1 cellular context compared by ENCODE assay signal in genomic region chr11:14623036-14623435, GRCh38.
TF ChIP-seq lines count a peak whose summit lies in the region.

No MANE protein-coding gene starts in this region.

TF ChIP-seq in HCT116, 20 proteins besides CTCF, POLR2A, EP300 and RAD21:
- no peak for TF ChIP-seq TCF7L2 (IDR thresholded peaks at IDR 0.05; ENCODE audit: borderline replicate concordance, extremely low read depth, insufficient read depth, insufficient read length)
- TF ChIP-seq EZH2phosphoT487 (IDR thresholded peaks at IDR 0.05; ENCODE audit: borderline replicate concordance), result no peak
- no peak for TF ChIP-seq ATF3 (IDR thresholded peaks at IDR 0.05)
- no peak for TF ChIP-seq SP1 (IDR thresholded peaks at IDR 0.05; ENCODE audit: low read depth)
- TF ChIP-seq EGR1 (IDR thresholded peaks at IDR 0.05; ENCODE audit: low read depth), result no peak
